Comparison of ENCODE assay signal across 25 cellular contexts in the genomic region with DNA sequence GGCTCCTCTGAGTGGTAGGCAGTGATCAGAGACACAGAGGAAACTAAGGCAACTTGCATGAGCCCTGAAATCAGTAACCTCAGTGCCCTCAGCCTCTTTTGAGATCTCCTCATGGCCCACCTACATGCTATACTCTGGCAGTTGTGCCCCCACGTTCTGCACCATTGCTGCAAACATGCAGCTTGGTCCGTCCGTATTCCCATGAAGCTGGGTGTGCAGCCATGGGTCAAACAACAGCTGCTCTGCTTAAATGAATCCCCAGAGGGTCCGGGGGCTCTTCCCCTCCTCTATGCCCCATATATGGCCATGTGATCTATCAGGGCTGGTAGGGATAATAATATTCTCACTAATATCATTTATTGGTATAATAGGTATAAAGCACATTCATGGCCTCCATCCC.
"Had no signal": no experiment of that assay in that cellular context is flagged by ENCODE, and none has a peak within 500 bp of the region (broad histone marks: within the 10 kb centered on the region; RNA-seq: fewer than 3 reads in every experiment).

No MANE protein-coding gene starts in this region.

- H3K9me3 ChIP-seq: adrenal gland, body of pancreas, left lung, lower lobe of right lung, stomach, thyroid gland, upper lobe of left lung, vagina had no signal

- ATAC-seq: esophagus mucosa; foreskin keratinocyte; naive thymus-derived CD8-positive, alpha-beta T cell; stimulated activated effector memory CD8-positive, alpha-beta T cell treated with anti-CD3 and anti-CD28 coated beads, Interleukin-12 subunit alpha, Interleukin-12 subunit beta, amount 100 ng/mL, for 72 hours had no signal

- H3K4me1 ChIP-seq: neural progenitor cell had no signal

- H3K4me3 ChIP-seq: adrenal gland, body of pancreas, left lung, lower lobe of right lung, neural progenitor cell, stomach, thyroid gland, upper lobe of left lung, vagina had no signal

- H3K4me3 Mint-ChIP-seq: activated CD4-positive, alpha-beta memory T cell treated with anti-CD3 and anti-CD28 coated beads for 36 hours; activated CD4-positive, alpha-beta T cell treated with anti-CD3 and anti-CD28 coated beads, Interleukin-2, amount 10 ng/mL, durations not matched to agents 24 days and 14 days; activated naive CD4-positive, alpha-beta T cell treated with anti-CD3 and anti-CD28 coated beads for 36 hours; activated naive CD8-positive, alpha-beta T cell treated with anti-CD3 and anti-CD28 coated beads for 36 hours; activated T-helper 1 cell treated with anti-CD3 and anti-CD28 coated beads, Interleukin-12 subunit alpha, Interleukin-12 subunit beta, Interleukin-2, Interleukin-4 antibody, amounts not matched to agents 30 ng/mL and 10 ng/mL and 1 ng/mL, durations not matched to agents 14 hours and 24 hours and 36 hours; naive thymus-derived CD8-positive, alpha-beta T cell; neural progenitor cell; stimulated activated effector memory CD8-positive, alpha-beta T cell treated with anti-CD3 and anti-CD28 coated beads, Interleukin-12 subunit alpha, Interleukin-12 subunit beta, amount 100 ng/mL, for 72 hours had no signal

- H3K27me3 Mint-ChIP-seq: naive thymus-derived CD8-positive, alpha-beta T cell had no signal

- H3K36me3 ChIP-seq: adrenal gland, left lung, lower lobe of right lung, neural progenitor cell, stomach, thyroid gland, upper lobe of left lung, vagina had no signal

- H3K27ac Mint-ChIP-seq: activated CD4-positive, alpha-beta memory T cell treated with anti-CD3 and anti-CD28 coated beads for 36 hours; activated naive CD4-positive, alpha-beta T cell treated with anti-CD3 and anti-CD28 coated beads for 36 hours; activated naive CD8-positive, alpha-beta T cell treated with anti-CD3 and anti-CD28 coated beads for 36 hours; activated T-helper 1 cell treated with anti-CD3 and anti-CD28 coated beads, Interleukin-12 subunit alpha, Interleukin-12 subunit beta, Interleukin-2, Interleukin-4 antibody, amounts not matched to agents 30 ng/mL and 10 ng/mL and 1 ng/mL, durations not matched to agents 14 hours and 24 hours and 36 hours; naive thymus-derived CD8-positive, alpha-beta T cell had no signal

- H3K27me3 ChIP-seq: adrenal gland, body of pancreas, foreskin keratinocyte, left lung, neural progenitor cell, stomach, thyroid gland, upper lobe of left lung, vagina had no signal

- H3K27ac ChIP-seq: adrenal gland, foreskin keratinocyte, left lung, lower lobe of right lung, neural progenitor cell, stomach, upper lobe of left lung, vagina had no signal

- H3K9ac ChIP-seq: neural progenitor cell had no signal

- H3K36me3 Mint-ChIP-seq: activated CD4-positive, alpha-beta memory T cell treated with anti-CD3 and anti-CD28 coated beads for 36 hours; activated naive CD8-positive, alpha-beta T cell treated with anti-CD3 and anti-CD28 coated beads for 36 hours; naive thymus-derived CD8-positive, alpha-beta T cell had no signal

- DNase-seq: activated CD4-positive, alpha-beta memory T cell treated with anti-CD3 and anti-CD28 coated beads for 36 hours; activated CD4-positive, alpha-beta T cell treated with anti-CD3 and anti-CD28 coated beads, Interleukin-2, amount 10 ng/mL, durations not matched to agents 24 days and 14 days; activated CD4-positive, CD25-positive, alpha-beta regulatory T cell treated with anti-CD3 and anti-CD28 coated beads, Interleukin-2, amount 50 U/mL, for 72 hours; activated CD8-positive, alpha-beta memory T cell treated with anti-CD3 and anti-CD28 coated beads, Interleukin-2, amount 50 U/mL, for 4 hours; activated effector memory CD4-positive, alpha-beta T cell treated with anti-CD3 and anti-CD28 coated beads, Interleukin-2, amount 50 U/mL, for 16 hours; activated naive CD4-positive, alpha-beta T cell treated with anti-CD3 and anti-CD28 coated beads for 36 hours; activated naive CD8-positive, alpha-beta T cell treated with anti-CD3 and anti-CD28 coated beads for 36 hours; activated T-cell treated with anti-CD3 and anti-CD28 coated beads, Interleukin-2, amount 50 U/mL, for 1 hour; adrenal gland; aorta; foreskin keratinocyte; left lung; lower lobe of right lung; naive thymus-derived CD8-positive, alpha-beta T cell; stimulated activated CD4-positive, alpha-beta T cell treated with anti-CD3 and anti-CD28 coated beads, Interleukin-4, amount 100 ng/mL, for 24 hours; stomach; T-helper 2 cell had no signal

- H3K4me2 ChIP-seq: neural progenitor cell had no signal

- H3K4me1 Mint-ChIP-seq: activated naive CD8-positive, alpha-beta T cell treated with anti-CD3 and anti-CD28 coated beads for 36 hours had no signal

- H3K9me3 Mint-ChIP-seq: activated CD4-positive, alpha-beta memory T cell treated with anti-CD3 and anti-CD28 coated beads for 36 hours; activated naive CD4-positive, alpha-beta T cell treated with anti-CD3 and anti-CD28 coated beads for 36 hours; activated naive CD8-positive, alpha-beta T cell treated with anti-CD3 and anti-CD28 coated beads for 36 hours; naive thymus-derived CD8-positive, alpha-beta T cell; neural progenitor cell; stimulated activated effector memory CD8-positive, alpha-beta T cell treated with anti-CD3 and anti-CD28 coated beads, Interleukin-12 subunit alpha, Interleukin-12 subunit beta, amount 100 ng/mL, for 72 hours had no signal
